In genomic region chr14:33475623-33476022, GRCh38 we compare ENCODE assay signal across 8 cellular contexts.
DNase-seq lines count a peak whose midpoint lies in the region; ATAC-seq and TF ChIP-seq lines count a peak whose summit lies in the region.

No MANE protein-coding gene starts in this region.

- no peak overlapping the region for H3K27ac ChIP-seq in left ventricle myocardium inferior (replicated peaks)

- H3K27ac Mint-ChIP-seq in WTC11, result no peak overlapping the region
- H3K27ac Mint-ChIP-seq in stimulated activated naive B cell treated with anti-CD40 and anti-IgM and Interleukin-4, amounts not matched to agents 10 μg/mL and 1 μg/mL and 100 μg/mL, for 72 hours, result no peak overlapping the region

- no peaks in the 10 kb centered on the region for H3K9me3 ChIP-seq in left ventricle myocardium inferior (replicated peaks)

- H3K4me3 Mint-ChIP-seq in WTC11, result no peak overlapping the region
- H3K4me3 Mint-ChIP-seq in stimulated activated naive B cell treated with anti-CD40 and anti-IgM and Interleukin-4, amounts not matched to agents 10 μg/mL and 1 μg/mL and 100 μg/mL, for 72 hours, result no peak overlapping the region

- no peak overlapping the region for H3K4me3 ChIP-seq in left ventricle myocardium inferior

- peak; percentile 40 for TF ChIP-seq CTCF in left ventricle myocardium inferior (IDR thresholded peaks at IDR 0.05; ENCODE audit: borderline replicate concordance)
- TF ChIP-seq CTCF in WTC11 (IDR thresholded peaks at IDR 0.05), result peak; percentile 43; the same call in 1 of the 2 replicates

- POLR2A ChIA-PET in WTC11 (lab: Charles Lee), result no interaction called here

- no peaks in the 10 kb centered on the region for H3K27me3 Mint-ChIP-seq in WTC11 (ENCODE audit: low read depth)
- no peaks in the 10 kb centered on the region for H3K27me3 Mint-ChIP-seq in stimulated activated naive B cell treated with anti-CD40 and anti-IgM and Interleukin-4, amounts not matched to agents 10 μg/mL and 1 μg/mL and 100 μg/mL, for 72 hours

- intact Hi-C loops in left ventricle myocardium inferior (cut with micrococcal nuclease), result no loop called here
- intact Hi-C loops in cardiac septum (cut with DNase I), result no loop called here

- DNase-seq in left ventricle myocardium inferior, result no peak
- no peak for DNase-seq in cardiac septum (ENCODE audit: low spot score)
- peak; percentile 58 for DNase-seq in NCI-H2081 treated with DMSO at 0.1 percent for 48 hours (lab: John Stamatoyannopoulos, UW)
- peak; percentile 75 for DNase-seq in WTC11 (ENCODE audit: low spot score)
- DNase-seq in iPS DF 19.7 (ENCODE audit: low read depth, low spot score), result peak; percentile 83
- no peak for DNase-seq in stimulated activated naive B cell treated with anti-CD40 and anti-IgM and Interleukin-4, amounts not matched to agents 10 μg/mL and 1 μg/mL and 100 μg/mL, for 72 hours

- no peaks in the 10 kb centered on the region for H3K36me3 ChIP-seq in left ventricle myocardium inferior

- no peaks in the 10 kb centered on the region for H3K4me1 ChIP-seq in left ventricle myocardium inferior

- no peaks in the 10 kb centered on the region for H3K36me3 Mint-ChIP-seq in WTC11
- H3K36me3 Mint-ChIP-seq in stimulated activated naive B cell treated with anti-CD40 and anti-IgM and Interleukin-4, amounts not matched to agents 10 μg/mL and 1 μg/mL and 100 μg/mL, for 72 hours, result no peaks in the 10 kb centered on the region

- CTCF ChIA-PET in WTC11 (lab: Charles Lee), result interaction anchor here (0.6 to 2.2 kb wide), 8 partner anchors 9 to 442 kb away, joined by 3 to 13 read pairs (median 4); no protein-coding TSS in a partner anchor

- no peaks in the 10 kb centered on the region for H3K9me3 Mint-ChIP-seq in WTC11
- no peaks in the 10 kb centered on the region for H3K9me3 Mint-ChIP-seq in stimulated activated naive B cell treated with anti-CD40 and anti-IgM and Interleukin-4, amounts not matched to agents 10 μg/mL and 1 μg/mL and 100 μg/mL, for 72 hours

- no peaks in the 10 kb centered on the region for H3K27me3 ChIP-seq in left ventricle myocardium inferior (ENCODE audit: low read depth)

- peak; percentile 86 for ATAC-seq in WTC11
- ATAC-seq in stimulated activated naive B cell treated with anti-CD40 and anti-IgM and Interleukin-4, amounts not matched to agents 10 μg/mL and 1 μg/mL and 100 μg/mL, for 72 hours (replicated peaks), result peak; percentile 39 to 72
- no peak for ATAC-seq in HG02885 (IDR thresholded peaks at IDR 0.05; ENCODE audit: poor library complexity, unreplicated experiment)
- ATAC-seq in HG03175 (IDR thresholded peaks at IDR 0.05; ENCODE audit: unreplicated experiment), result no peak

- H3K4me1 Mint-ChIP-seq in WTC11, result peaks cover 79% of the 10 kb centered on the region
- H3K4me1 Mint-ChIP-seq in stimulated activated naive B cell treated with anti-CD40 and anti-IgM and Interleukin-4, amounts not matched to agents 10 μg/mL and 1 μg/mL and 100 μg/mL, for 72 hours, result no peaks in the 10 kb centered on the region

TF ChIP-seq in WTC11, 78 proteins besides CTCF, POLR2A, EP300 and RAD21:
- TF ChIP-seq FOXP4 (CRISPR knock-in tag; IDR thresholded peaks at IDR 0.05), result peak; percentile 22; the same call in 1 of the 2 replicates
- no peak for TF ChIP-seq ZNF425 (CRISPR knock-in tag; conservative IDR thresholded peaks at IDR 0.05)
- no peak for TF ChIP-seq PRRX2 (CRISPR knock-in tag; IDR thresholded peaks at IDR 0.05)
- 0 out of 2 replicates have a peak, but pooled peaks have one; percentile 26 for TF ChIP-seq FOXK1 (CRISPR knock-in tag; IDR thresholded peaks at IDR 0.05)
- TF ChIP-seq ETV6 (CRISPR knock-in tag; IDR thresholded peaks at IDR 0.05), result 0 out of 2 replicates have a peak, but pooled peaks have one; percentile 53
- peak; percentile 81; the same call in 1 of the 2 replicates for TF ChIP-seq TEAD1 (CRISPR knock-in tag; IDR thresholded peaks at IDR 0.05)
- no peak for TF ChIP-seq ATF2 (CRISPR knock-in tag; IDR thresholded peaks at IDR 0.05; ENCODE audit: borderline replicate concordance, low read depth)

Comparison
In these comparisons a context has a peak if more than half of its experiments do, and no peak if none do; other contexts are left out.
1. DNase-seq: peak in NCI-H2081 treated with DMSO at 0.1 percent for 48 hours (single experiment), WTC11 (single experiment) and iPS DF 19.7 (single experiment); none in left ventricle myocardium inferior (single experiment), cardiac septum (single experiment) and stimulated activated naive B cell treated with anti-CD40 and anti-IgM and Interleukin-4, amounts not matched to agents 10 μg/mL and 1 μg/mL and 100 μg/mL, for 72 hours (single experiment).
2. ATAC-seq: peak in WTC11 (single experiment) and stimulated activated naive B cell treated with anti-CD40 and anti-IgM and Interleukin-4, amounts not matched to agents 10 μg/mL and 1 μg/mL and 100 μg/mL, for 72 hours (2 of 2); none in HG02885 (single experiment) and HG03175 (single experiment).